18 cellular contexts compared by ENCODE assay signal in genomic region chr22:49638788-49639187, GRCh38.
A peak's percentile ranks its signal among the peaks of the same experiment; 100 is the strongest.
DNase-seq lines count a peak whose midpoint lies in the region; ATAC-seq and TF ChIP-seq lines count a peak whose summit lies in the region.
"Had no signal": no experiment of that assay in that cellular context is flagged by ENCODE, and none has a peak within 500 bp of the region (broad histone marks: within the 10 kb centered on the region; RNA-seq: fewer than 3 reads in every experiment).

No MANE protein-coding gene starts in this region.

- CTCF ChIA-PET in activated naive CD4-positive, alpha-beta T cell treated with anti-CD3 and anti-CD28 coated beads, Interleukin-2, amount 10 ng/mL, durations not matched to agents 7 days and 5 days (lab: Charles Lee) = no interaction called here
- CTCF ChIA-PET in OCI-LY7 (lab: Charles Lee; ENCODE audit: unreplicated experiment) = no interaction called here

- no peaks in the 10 kb centered on the region for H3K9me3 ChIP-seq in OCI-LY7 (ENCODE audit: low read length)
- H3K9me3 ChIP-seq: sigmoid colon, tibial artery had no signal

- POLR2A ChIA-PET in OCI-LY7 (lab: Charles Lee) = no interaction called here

- intact Hi-C loops in OCI-LY7 (cut with micrococcal nuclease; ENCODE audit: unreplicated experiment) = no loop called here

- no peaks in the 10 kb centered on the region for H3K4me1 Mint-ChIP-seq in activated naive CD4-positive, alpha-beta T cell treated with anti-CD3 and anti-CD28 coated beads, Interleukin-2, amount 10 ng/mL, durations not matched to agents 7 days and 5 days

- H3K9me3 Mint-ChIP-seq in activated naive CD4-positive, alpha-beta T cell treated with anti-CD3 and anti-CD28 coated beads, Interleukin-2, amount 10 ng/mL, durations not matched to agents 7 days and 5 days = no peaks in the 10 kb centered on the region
- H3K9me3 Mint-ChIP-seq: brain had no signal

- H3K27me3 Mint-ChIP-seq in activated naive CD4-positive, alpha-beta T cell treated with anti-CD3 and anti-CD28 coated beads, Interleukin-2, amount 10 ng/mL, durations not matched to agents 7 days and 5 days = no peaks in the 10 kb centered on the region

- H3K27ac Mint-ChIP-seq in activated naive CD4-positive, alpha-beta T cell treated with anti-CD3 and anti-CD28 coated beads, Interleukin-2, amount 10 ng/mL, durations not matched to agents 7 days and 5 days = peak overlapping the region; percentile 68

- no peaks in the 10 kb centered on the region for H4K20me1 ChIP-seq in OCI-LY7 (ENCODE audit: insufficient read depth, low read length)

- no peak for ATAC-seq in esophagus mucosa

- BruUV-seq in OCI-LY7 (replicated peaks; lab: Mats Ljungman, UMichigan) = no TSS peak

- no peak overlapping the region for H2AFZ ChIP-seq in OCI-LY7 (ENCODE audit: low read length)

- no peak overlapping the region for H3K27ac ChIP-seq in OCI-LY7 (ENCODE audit: low read depth, low read length, poor library complexity, severe bottlenecking)
- H3K27ac ChIP-seq: sigmoid colon, tibial artery, VCaP had no signal

- H3K4me1 ChIP-seq in OCI-LY7 (ENCODE audit: insufficient read depth, low read length, poor library complexity, severe bottlenecking) = no peaks in the 10 kb centered on the region
- H3K4me1 ChIP-seq: sigmoid colon, tibial artery had no signal

- no peak overlapping the region for H3K4me2 ChIP-seq in OCI-LY7 (ENCODE audit: low read length)

- H3K36me3 Mint-ChIP-seq in activated naive CD4-positive, alpha-beta T cell treated with anti-CD3 and anti-CD28 coated beads, Interleukin-2, amount 10 ng/mL, durations not matched to agents 7 days and 5 days = no peaks in the 10 kb centered on the region
- H3K36me3 Mint-ChIP-seq: brain had no signal

- TF ChIP-seq CTCF in OCI-LY7 (conservative IDR thresholded peaks at IDR 0.05; ENCODE audit: low read length) = no peak

- no peaks in the 10 kb centered on the region for H3K9me2 ChIP-seq in OCI-LY7 (ENCODE audit: insufficient read depth, low read length)

- DNase-seq in activated naive CD4-positive, alpha-beta T cell treated with anti-CD3 and anti-CD28 coated beads, Interleukin-2, amount 10 ng/mL, durations not matched to agents 7 days and 5 days = no peak
- DNase-seq in activated naive CD4-positive, alpha-beta T cell treated with anti-CD3 and anti-CD28 coated beads, Interleukin-2, amount 50 U/mL, for 16 hours = no peak
- DNase-seq in RPMI7951 (ENCODE audit: low read depth) = peak; percentile 68
- peak; percentile 4 for DNase-seq in foreskin melanocyte
- DNase-seq in superior temporal gyrus (ENCODE audit: extremely low spot score) = peak; percentile 74
- DNase-seq in OCI-LY7 (ENCODE audit: low spot score) = no peak
- DNase-seq in NCI-H82 treated with DMSO at 0.1 percent for 48 hours (lab: John Stamatoyannopoulos, UW; ENCODE audit: unreplicated experiment) = no peak
- DNase-seq: activated gamma-delta T cell; effector CD8-positive, alpha-beta T cell; MV-4-11; sigmoid colon; stimulated activated CD4-positive, alpha-beta T cell treated with anti-CD3 and anti-CD28 coated beads, Interleukin-2, amount 100 ng/mL, for 48 hours; stimulated activated CD8-positive, alpha-beta memory T cell treated with anti-CD3 and anti-CD28 coated beads, Interleukin-4, amount 100 ng/mL, for 48 hours; tibial artery had no signal

- no peak overlapping the region for H3K4me3 Mint-ChIP-seq in activated naive CD4-positive, alpha-beta T cell treated with anti-CD3 and anti-CD28 coated beads, Interleukin-2, amount 10 ng/mL, durations not matched to agents 7 days and 5 days

- H3K36me3 ChIP-seq in OCI-LY7 (ENCODE audit: insufficient read depth, low read length) = no peaks in the 10 kb centered on the region
- H3K36me3 ChIP-seq: sigmoid colon, tibial artery had no signal

- H3K79me2 ChIP-seq in OCI-LY7 (ENCODE audit: insufficient read depth, low read depth, low read length) = no peaks in the 10 kb centered on the region

- no peak overlapping the region for H3K4me3 ChIP-seq in OCI-LY7 (ENCODE audit: low read depth, low read length, poor library complexity, severe bottlenecking)
- H3K4me3 ChIP-seq: lung, sigmoid colon, tibial artery had no signal

Comparison
In these comparisons a context has a peak if more than half of its experiments do, and no peak if none do; other contexts are left out.
1. DNase-seq: peak in RPMI7951 (single experiment), foreskin melanocyte (single experiment) and superior temporal gyrus (single experiment); none in activated naive CD4-positive, alpha-beta T cell treated with anti-CD3 and anti-CD28 coated beads, Interleukin-2, amount 10 ng/mL, durations not matched to agents 7 days and 5 days (single experiment), activated naive CD4-positive, alpha-beta T cell treated with anti-CD3 and anti-CD28 coated beads, Interleukin-2, amount 50 U/mL, for 16 hours (single experiment), OCI-LY7 (single experiment) and NCI-H82 treated with DMSO at 0.1 percent for 48 hours (single experiment).